ENCODE assay signal across 19 cellular contexts in genomic region chr9:105957830-105958229, GRCh38.
DNase-seq lines count a peak whose midpoint lies in the region; ATAC-seq and TF ChIP-seq lines count a peak whose summit lies in the region.
"Had no signal": no experiment of that assay in that cellular context is flagged by ENCODE, and none has a peak within 500 bp of the region (broad histone marks: within the 10 kb centered on the region; RNA-seq: fewer than 3 reads in every experiment).

No MANE protein-coding gene starts in this region.

- no TSS peak for BruUV-seq in PC-9 (replicated peaks; lab: Mats Ljungman, UMichigan)

- no peaks in the 10 kb centered on the region for H3K9me2 ChIP-seq in PC-9 (ENCODE audit: insufficient read depth)

- H3K36me3 Mint-ChIP-seq in activated CD4-positive, alpha-beta T cell treated with anti-CD3 and anti-CD28 coated beads, Interleukin-2, amount 10 ng/mL, durations not matched to agents 7 days and 5 days (ENCODE audit: low read depth): no peaks in the 10 kb centered on the region

- TF ChIP-seq CTCF in PC-9 (conservative IDR thresholded peaks at IDR 0.05) (no peak), kidney epithelial cell (IDR thresholded peaks at IDR 0.05; ENCODE audit: insufficient read depth, low read length, poor library complexity, severe bottlenecking) (no peak), vagina (IDR thresholded peaks at IDR 0.05) (no peak)

- intact Hi-C loops in PC-9 (cut with micrococcal nuclease; ENCODE audit: unreplicated experiment): no loop called here
- intact Hi-C loops in vagina (cut with DNase I): no loop called here

- H3K27ac ChIP-seq in PC-9 (no peak overlapping the region), vagina (no peak overlapping the region)
- H3K27ac ChIP-seq: thoracic aorta had no signal

- H3K27ac Mint-ChIP-seq in activated CD4-positive, alpha-beta T cell treated with anti-CD3 and anti-CD28 coated beads, Interleukin-2, amount 10 ng/mL, durations not matched to agents 7 days and 5 days: no peak overlapping the region
- H3K27ac Mint-ChIP-seq: activated CD4-positive, alpha-beta T cell treated with anti-CD3 and anti-CD28 coated beads, Interleukin-2, amount 10 ng/mL, durations not matched to agents 24 days and 14 days had no signal

- CTCF ChIA-PET in PC-9 (lab: Charles Lee): no interaction called here
- CTCF ChIA-PET in activated CD4-positive, alpha-beta T cell treated with anti-CD3 and anti-CD28 coated beads, Interleukin-2, amount 10 ng/mL, durations not matched to agents 7 days and 5 days (lab: Charles Lee): no interaction called here

- in situ Hi-C loops in KBM-7 (cut with MboI; ENCODE audit: low pct_unique_long_range_greater_than_20kb, low sequenced_read_pairs): no loop called here

- POLR2A ChIA-PET in PC-9 (lab: Charles Lee; ENCODE audit: unreplicated experiment): no interaction called here
- POLR2A ChIA-PET in activated CD4-positive, alpha-beta T cell treated with anti-CD3 and anti-CD28 coated beads, Interleukin-2, amount 10 ng/mL, durations not matched to agents 7 days and 5 days (lab: Charles Lee): no interaction called here

- H3K27me3 Mint-ChIP-seq in activated CD4-positive, alpha-beta T cell treated with anti-CD3 and anti-CD28 coated beads, Interleukin-2, amount 10 ng/mL, durations not matched to agents 7 days and 5 days: no peaks in the 10 kb centered on the region
- H3K27me3 Mint-ChIP-seq: activated CD4-positive, alpha-beta T cell treated with anti-CD3 and anti-CD28 coated beads, Interleukin-2, amount 10 ng/mL, durations not matched to agents 24 days and 14 days had no signal

- H3K36me3 ChIP-seq in PC-9 (ENCODE audit: low read depth) (no peaks in the 10 kb centered on the region), kidney epithelial cell (ENCODE audit: control insufficient read depth, insufficient read depth, low read length) (no peaks in the 10 kb centered on the region), vagina (no peaks in the 10 kb centered on the region)
- H3K36me3 ChIP-seq: thoracic aorta had no signal

- H3F3A ChIP-seq in PC-9 (ENCODE audit: insufficient read depth, low read depth): no peaks in the 10 kb centered on the region

- no peak overlapping the region for H3K4me3 ChIP-seq in PC-9
- no peak overlapping the region for H3K4me3 ChIP-seq in kidney epithelial cell (ENCODE audit: low read depth, low read length)
- no peak overlapping the region for H3K4me3 ChIP-seq in vagina
- H3K4me3 ChIP-seq: thoracic aorta had no signal

- H4K20me1 ChIP-seq in PC-9 (ENCODE audit: insufficient read depth): no peaks in the 10 kb centered on the region

- no peak overlapping the region for H3K4me3 Mint-ChIP-seq in activated CD4-positive, alpha-beta T cell treated with anti-CD3 and anti-CD28 coated beads, Interleukin-2, amount 10 ng/mL, durations not matched to agents 7 days and 5 days
- H3K4me3 Mint-ChIP-seq: activated CD4-positive, alpha-beta T cell treated with anti-CD3 and anti-CD28 coated beads, Interleukin-2, amount 10 ng/mL, durations not matched to agents 24 days and 14 days had no signal

- no peak overlapping the region for H3K4me2 ChIP-seq in PC-9

- no peak for TF ChIP-seq POLR2A in vagina (IDR thresholded peaks at IDR 0.05)

- DNase-seq in PC-9 (peak; percentile 3 to 58), kidney epithelial cell (ENCODE audit: low read depth) (peak; percentile 10), HUDEP-2 (lab: John Stamatoyannopoulos, UW; ENCODE audit: unreplicated experiment in 76 of 76) (no peak), vagina (ENCODE audit: extremely low spot score in 2 of 2) (no peak), KBM-7 (no peak)
- DNase-seq in activated CD4-positive, alpha-beta T cell treated with anti-CD3 and anti-CD28 coated beads, Interleukin-2, amount 10 ng/mL, durations not matched to agents 7 days and 5 days: no peak
- DNase-seq: activated CD4-positive, alpha-beta T cell treated with anti-CD3 and anti-CD28 coated beads, Interleukin-2, amount 10 ng/mL, durations not matched to agents 24 days and 14 days; activated T-cell treated with anti-CD3 and anti-CD28 coated beads, Interleukin-2, amount 50 U/mL, for 48 hours; Caco-2; cerebellar nuclear complex; foreskin melanocyte; GOT3; NCI-H187 treated with DMSO at 0.1 percent for 48 hours; NCI-H526; nucleus accumbens; stimulated activated CD4-positive, alpha-beta T cell treated with anti-CD3 and anti-CD28 coated beads, Interleukin-2, amount 100 ng/mL, for 24 hours had no signal

- no peak overlapping the region for H2AFZ ChIP-seq in PC-9

- H3K79me2 ChIP-seq in PC-9 (ENCODE audit: low read depth): no peaks in the 10 kb centered on the region

- no peaks in the 10 kb centered on the region for H3K4me1 Mint-ChIP-seq in activated CD4-positive, alpha-beta T cell treated with anti-CD3 and anti-CD28 coated beads, Interleukin-2, amount 10 ng/mL, durations not matched to agents 7 days and 5 days
- H3K4me1 Mint-ChIP-seq: activated CD4-positive, alpha-beta T cell treated with anti-CD3 and anti-CD28 coated beads, Interleukin-2, amount 10 ng/mL, durations not matched to agents 24 days and 14 days had no signal

- peaks cover 11% of the 10 kb centered on the region; the same call in 1 of the 2 replicates for H3K9me3 ChIP-seq in PC-9 (ENCODE audit: insufficient read depth, low read depth)
- H3K9me3 ChIP-seq in vagina: no peaks in the 10 kb centered on the region
- H3K9me3 ChIP-seq: thoracic aorta had no signal

- H3K4me1 ChIP-seq in PC-9 (replicated peaks; ENCODE audit: insufficient read depth) (0 out of 2 replicates have a peak, but pooled peaks cover 6% of the 10 kb centered on the region), vagina (no peaks in the 10 kb centered on the region)

- peaks cover 2% of the 10 kb centered on the region for H3K9me3 Mint-ChIP-seq in activated CD4-positive, alpha-beta T cell treated with anti-CD3 and anti-CD28 coated beads, Interleukin-2, amount 10 ng/mL, durations not matched to agents 7 days and 5 days
- H3K9me3 Mint-ChIP-seq: activated CD4-positive, alpha-beta T cell treated with anti-CD3 and anti-CD28 coated beads, Interleukin-2, amount 10 ng/mL, durations not matched to agents 24 days and 14 days had no signal

- ATAC-seq in GM18511 (IDR thresholded peaks at IDR 0.05; ENCODE audit: unreplicated experiment) (peak; percentile 67), HG03342 (IDR thresholded peaks at IDR 0.05; ENCODE audit: unreplicated experiment) (peak; percentile 56)

- H3K27me3 ChIP-seq in PC-9 (ENCODE audit: insufficient read depth, low read depth) (no peaks in the 10 kb centered on the region), kidney epithelial cell (ENCODE audit: control insufficient read depth, insufficient read depth, low read length) (no peaks in the 10 kb centered on the region), vagina (no peaks in the 10 kb centered on the region)

Comparison
In these comparisons a context has a peak if more than half of its experiments do, and no peak if none do; other contexts are left out.
1. DNase-seq: peak in PC-9 (2 of 2) and kidney epithelial cell (single experiment); none in HUDEP-2 (0 of 76), vagina (0 of 2), activated CD4-positive, alpha-beta T cell treated with anti-CD3 and anti-CD28 coated beads, Interleukin-2, amount 10 ng/mL, durations not matched to agents 7 days and 5 days (single experiment) and KBM-7 (single experiment).